11 cellular contexts compared by ENCODE assay signal in genomic region chr14:91352696-91353692, GRCh38.
DNase-seq lines count a peak whose midpoint lies in the region; ATAC-seq lines count a peak whose summit lies in the region.
"Had no signal": no experiment of that assay in that cellular context is flagged by ENCODE, and none has a peak within 500 bp of the region (broad histone marks: within the 10 kb centered on the region; RNA-seq: fewer than 3 reads in every experiment).

No MANE protein-coding gene starts in this region.

- peaks cover 28% of the 10 kb centered on the region for H3K36me3 ChIP-seq in CD4-positive, CD25-positive, alpha-beta regulatory T cell (ENCODE audit: control insufficient read depth, insufficient read depth, low read length)
- H3K36me3 ChIP-seq in KOPT-K1 (ENCODE audit: insufficient read depth, low read length) (peaks cover 23% of the 10 kb centered on the region), SJCRH30 (no peaks in the 10 kb centered on the region)

- no peak overlapping the region for H3K4me3 ChIP-seq in CD4-positive, CD25-positive, alpha-beta regulatory T cell (ENCODE audit: low read depth, low read length)
- H3K4me3 ChIP-seq in SJCRH30 = no peak overlapping the region

- H3K4me3 Mint-ChIP-seq in CD4-positive, CD25-positive, alpha-beta regulatory T cell = peak overlapping the region; percentile 53 to 77 (median 62)
- H3K4me3 Mint-ChIP-seq in naive thymus-derived CD8-positive, alpha-beta T cell = peak overlapping the region; percentile 28 to 93 (median 83)

- peak overlapping the region; percentile 94 for H3K27ac ChIP-seq in CD4-positive, CD25-positive, alpha-beta regulatory T cell (ENCODE audit: insufficient read depth, low read length, poor library complexity, severe bottlenecking)
- H3K27ac ChIP-seq in KOPT-K1 (ENCODE audit: low read depth, low read length, poor library complexity, severe bottlenecking) (peak overlapping the region; percentile 92), caudate nucleus (ENCODE audit: low read depth, low read length) (peak overlapping the region; percentile 89), SJCRH30 (no peak overlapping the region)
- H3K27ac ChIP-seq: neutrophil had no signal

- no peak for ATAC-seq in CD4-positive, CD25-positive, alpha-beta regulatory T cell (ENCODE audit: low read depth in 2 of 2)
- no peak for ATAC-seq in naive thymus-derived CD8-positive, alpha-beta T cell
- ATAC-seq in HG02852 (IDR thresholded peaks at IDR 0.05; ENCODE audit: unreplicated experiment) (no peak), HG03571 (IDR thresholded peaks at IDR 0.05; ENCODE audit: unreplicated experiment) (no peak)

- H3K4me1 ChIP-seq in CD4-positive, CD25-positive, alpha-beta regulatory T cell (ENCODE audit: control insufficient read depth, insufficient read depth, low read length, poor library complexity, severe bottlenecking) = peaks cover 96% of the 10 kb centered on the region
- H3K4me1 ChIP-seq in SJCRH30 = peaks cover 22% of the 10 kb centered on the region

- POLR2A ChIA-PET in naive thymus-derived CD8-positive, alpha-beta T cell (lab: Charles Lee) = interaction anchor here (0.9 to 15.0 kb wide), 13 partner anchors 13 to 62 kb away, joined by 3 to 200 read pairs (median 4); partner anchors contain the start of gene CCDC88C

- no peak for DNase-seq in CD4-positive, CD25-positive, alpha-beta regulatory T cell
- DNase-seq in caudate nucleus (lab: John Stamatoyannopoulos, UW) = no peak
- no peak for DNase-seq in naive thymus-derived CD8-positive, alpha-beta T cell
- DNase-seq in NCI-H2081 (lab: John Stamatoyannopoulos, UW) = no peak
- no peak for DNase-seq in SJCRH30
- DNase-seq: GOT3, IMR-90 had no signal

- no peaks in the 10 kb centered on the region for H3K9me3 ChIP-seq in CD4-positive, CD25-positive, alpha-beta regulatory T cell (ENCODE audit: control insufficient read depth in 2 of 2, low read length in 2 of 2)
- H3K9me3 ChIP-seq in KOPT-K1 (ENCODE audit: insufficient read depth, low read length, poor library complexity, severe bottlenecking) (no peaks in the 10 kb centered on the region), SJCRH30 (replicated peaks) (no peaks in the 10 kb centered on the region)
- H3K9me3 ChIP-seq: neutrophil had no signal

- peaks cover 34% of the 10 kb centered on the region for H3K36me3 Mint-ChIP-seq in CD4-positive, CD25-positive, alpha-beta regulatory T cell
- H3K36me3 Mint-ChIP-seq in naive thymus-derived CD8-positive, alpha-beta T cell = peaks cover 0 to 26% (median 2%) of the 10 kb centered on the region in 3 donors

- H3K27me3 ChIP-seq in CD4-positive, CD25-positive, alpha-beta regulatory T cell (ENCODE audit: control insufficient read depth, insufficient read depth, low read length) = no peaks in the 10 kb centered on the region
- H3K27me3 ChIP-seq in SJCRH30 = no peaks in the 10 kb centered on the region
- H3K27me3 ChIP-seq: neutrophil had no signal

- H3K27ac Mint-ChIP-seq in CD4-positive, CD25-positive, alpha-beta regulatory T cell = peak overlapping the region; percentile 91 to 99 (median 94)
- peak overlapping the region; percentile 94 to 99 (median 96) for H3K27ac Mint-ChIP-seq in naive thymus-derived CD8-positive, alpha-beta T cell

- H3K9me3 Mint-ChIP-seq in CD4-positive, CD25-positive, alpha-beta regulatory T cell = no peaks in the 10 kb centered on the region
- no peaks in the 10 kb centered on the region for H3K9me3 Mint-ChIP-seq in naive thymus-derived CD8-positive, alpha-beta T cell

- no peaks in the 10 kb centered on the region for H3K27me3 Mint-ChIP-seq in CD4-positive, CD25-positive, alpha-beta regulatory T cell
- no peaks in the 10 kb centered on the region for H3K27me3 Mint-ChIP-seq in naive thymus-derived CD8-positive, alpha-beta T cell

- H3K4me1 Mint-ChIP-seq in CD4-positive, CD25-positive, alpha-beta regulatory T cell = peaks cover 24 to 97% (median 78%) of the 10 kb centered on the region in 4 donors
- H3K4me1 Mint-ChIP-seq in naive thymus-derived CD8-positive, alpha-beta T cell = peaks cover 70 to 98% (median 92%) of the 10 kb centered on the region in 4 donors
